In genomic region chr6:106547053-106547414, GRCh38 we compare ENCODE assay signal across 9 cellular contexts.
A peak's percentile ranks its signal among the peaks of the same experiment; 100 is the strongest.
DNase-seq lines count a peak whose midpoint lies in the region; ATAC-seq and TF ChIP-seq lines count a peak whose summit lies in the region.
"Had no signal": no experiment of that assay in that cellular context is flagged by ENCODE, and none has a peak within 500 bp of the region (broad histone marks: within the 10 kb centered on the region; RNA-seq: fewer than 3 reads in every experiment).

No MANE protein-coding gene starts in this region.

- POLR2A ChIA-PET in CD8-positive, alpha-beta T cell (lab: Charles Lee) = no interaction called here
- POLR2A ChIA-PET in activated naive CD8-positive, alpha-beta T cell treated with anti-CD3 and anti-CD28 coated beads, Interleukin-2, amount 10 ng/mL, durations not matched to agents 7 days and 5 days (lab: Charles Lee) = interaction anchor here (0.7 to 1.1 kb wide), 2 partner anchors 27 to 35 kb away, joined by 3 read pairs; no protein-coding TSS in a partner anchor

- no peaks in the 10 kb centered on the region for H3K4me1 ChIP-seq in CD8-positive, alpha-beta T cell (ENCODE audit: insufficient read depth, low read length)
- H3K4me1 ChIP-seq in Loucy (ENCODE audit: insufficient read depth, low read length, poor library complexity, severe bottlenecking) = peaks cover 21% of the 10 kb centered on the region

- no peak overlapping the region for H3K4me3 Mint-ChIP-seq in CD8-positive, alpha-beta T cell
- no peak overlapping the region for H3K4me3 Mint-ChIP-seq in activated naive CD8-positive, alpha-beta T cell treated with anti-CD3 and anti-CD28 coated beads, Interleukin-2, amount 10 ng/mL, durations not matched to agents 7 days and 5 days
- H3K4me3 Mint-ChIP-seq: T-helper 1 cell treated with Interleukin-12 subunit alpha and Interleukin-12 subunit beta and Interleukin-4 antibody, amounts not matched to agents 30 μg/mL and 1 μg/mL, for 36 hours had no signal

- peaks cover 28% of the 10 kb centered on the region for H3K36me3 ChIP-seq in CD8-positive, alpha-beta T cell (ENCODE audit: insufficient read depth, low read length)
- H3K36me3 ChIP-seq in Loucy (ENCODE audit: insufficient read depth, low read length) = peaks cover 14% of the 10 kb centered on the region; the same call in 1 of the 2 replicates

- H2AFZ ChIP-seq in Loucy (ENCODE audit: low read length) = no peak overlapping the region

- H3F3A ChIP-seq in Loucy (ENCODE audit: low read depth) = no peaks in the 10 kb centered on the region

- ATAC-seq in CD8-positive, alpha-beta T cell = no peak
- ATAC-seq in activated naive CD8-positive, alpha-beta T cell treated with anti-CD3 and anti-CD28 coated beads, Interleukin-2, amount 10 ng/mL, durations not matched to agents 7 days and 5 days (ENCODE audit: low read depth) = no peak
- ATAC-seq in GM19328 (IDR thresholded peaks at IDR 0.05; ENCODE audit: unreplicated experiment) (no peak), GM18502 (IDR thresholded peaks at IDR 0.05; ENCODE audit: poor library complexity, unreplicated experiment) (no peak), HG02970 (IDR thresholded peaks at IDR 0.05; ENCODE audit: low FRiP score, unreplicated experiment) (no peak)

- no peaks in the 10 kb centered on the region for H3K9me2 ChIP-seq in Loucy (replicated peaks; ENCODE audit: low read depth, low read length)

- no peak for DNase-seq in CD8-positive, alpha-beta T cell
- DNase-seq in activated naive CD8-positive, alpha-beta T cell treated with anti-CD3 and anti-CD28 coated beads, Interleukin-2, amount 10 ng/mL, durations not matched to agents 7 days and 5 days = no peak
- DNase-seq in lung microvascular endothelial cell (ENCODE audit: low read depth in 2 of 2) = peak; percentile 79 to 94
- no peak for DNase-seq in stimulated activated CD4-positive, alpha-beta T cell treated with anti-CD3 and anti-CD28 coated beads, Interleukin-12 subunit alpha, Interleukin-12 subunit beta, amount 100 ng/mL, for 4 hours

- H4K20me1 ChIP-seq in Loucy (ENCODE audit: insufficient read depth, low read length, poor library complexity, severe bottlenecking) = no peaks in the 10 kb centered on the region

- H3K27ac Mint-ChIP-seq in CD8-positive, alpha-beta T cell = peak overlapping the region; percentile 28
- peak overlapping the region; percentile 1 for H3K27ac Mint-ChIP-seq in activated naive CD8-positive, alpha-beta T cell treated with anti-CD3 and anti-CD28 coated beads, Interleukin-2, amount 10 ng/mL, durations not matched to agents 7 days and 5 days
- H3K27ac Mint-ChIP-seq: T-helper 1 cell treated with Interleukin-12 subunit alpha and Interleukin-12 subunit beta and Interleukin-4 antibody, amounts not matched to agents 30 μg/mL and 1 μg/mL, for 36 hours had no signal

- H3K4me2 ChIP-seq in Loucy (ENCODE audit: low read depth, low read length, poor library complexity, severe bottlenecking) = peak overlapping the region; percentile 33

- H3K9me3 ChIP-seq in CD8-positive, alpha-beta T cell (ENCODE audit: low read length) = no peaks in the 10 kb centered on the region
- no peaks in the 10 kb centered on the region for H3K9me3 ChIP-seq in Loucy (ENCODE audit: insufficient read depth, low read depth, low read length)

- H3K27me3 ChIP-seq in CD8-positive, alpha-beta T cell (ENCODE audit: insufficient read depth, low read length) = no peaks in the 10 kb centered on the region
- H3K27me3 ChIP-seq in Loucy (ENCODE audit: insufficient read depth, low read length, poor library complexity, severe bottlenecking) = no peaks in the 10 kb centered on the region

- H3K4me3 ChIP-seq in CD8-positive, alpha-beta T cell (ENCODE audit: low read depth, low read length) = no peak overlapping the region
- no peak overlapping the region for H3K4me3 ChIP-seq in Loucy (ENCODE audit: low read length, poor library complexity, severe bottlenecking)

- no peaks in the 10 kb centered on the region for H3K79me2 ChIP-seq in Loucy (ENCODE audit: insufficient read depth, low read length)

- no peak overlapping the region for H3K27ac ChIP-seq in CD8-positive, alpha-beta T cell (ENCODE audit: low read depth, low read length)

- no peak for TF ChIP-seq CTCF in CD8-positive, alpha-beta T cell (IDR thresholded peaks at IDR 0.05)
- no peak for TF ChIP-seq CTCF in Loucy (conservative IDR thresholded peaks at IDR 0.05; ENCODE audit: low read length)

- no peak overlapping the region for H3K9ac ChIP-seq in Loucy (ENCODE audit: low read depth, low read length, poor library complexity, severe bottlenecking)

- CTCF ChIA-PET in CD8-positive, alpha-beta T cell (lab: Charles Lee) = interaction anchor here (0.8 to 2.5 kb wide), 4 partner anchors 25 to 615 kb away, joined by 3 to 11 read pairs (median 5); no protein-coding TSS in a partner anchor

- peaks cover 25% of the 10 kb centered on the region for H3K4me1 Mint-ChIP-seq in CD8-positive, alpha-beta T cell (ENCODE audit: low read depth)
- H3K4me1 Mint-ChIP-seq in activated naive CD8-positive, alpha-beta T cell treated with anti-CD3 and anti-CD28 coated beads, Interleukin-2, amount 10 ng/mL, durations not matched to agents 7 days and 5 days = peaks cover 11% of the 10 kb centered on the region

- intact Hi-C loops in CD8-positive, alpha-beta T cell (cut with DNase I, micrococcal nuclease) = no loop called here

- no peaks in the 10 kb centered on the region for H3K27me3 Mint-ChIP-seq in CD8-positive, alpha-beta T cell (ENCODE audit: low read depth)
- no peaks in the 10 kb centered on the region for H3K27me3 Mint-ChIP-seq in activated naive CD8-positive, alpha-beta T cell treated with anti-CD3 and anti-CD28 coated beads, Interleukin-2, amount 10 ng/mL, durations not matched to agents 7 days and 5 days

- no peaks in the 10 kb centered on the region for H3K9me3 Mint-ChIP-seq in CD8-positive, alpha-beta T cell
- peaks cover 2% of the 10 kb centered on the region for H3K9me3 Mint-ChIP-seq in activated naive CD8-positive, alpha-beta T cell treated with anti-CD3 and anti-CD28 coated beads, Interleukin-2, amount 10 ng/mL, durations not matched to agents 7 days and 5 days

- H3K36me3 Mint-ChIP-seq in CD8-positive, alpha-beta T cell = peaks cover 84% of the 10 kb centered on the region
- H3K36me3 Mint-ChIP-seq in activated naive CD8-positive, alpha-beta T cell treated with anti-CD3 and anti-CD28 coated beads, Interleukin-2, amount 10 ng/mL, durations not matched to agents 7 days and 5 days = peaks cover 72% of the 10 kb centered on the region

Comparison
In these comparisons a context has a peak if more than half of its experiments do, and no peak if none do; other contexts are left out.
1. DNase-seq: peak in lung microvascular endothelial cell (2 of 2); none in CD8-positive, alpha-beta T cell (0 of 7), activated naive CD8-positive, alpha-beta T cell treated with anti-CD3 and anti-CD28 coated beads, Interleukin-2, amount 10 ng/mL, durations not matched to agents 7 days and 5 days (single experiment) and stimulated activated CD4-positive, alpha-beta T cell treated with anti-CD3 and anti-CD28 coated beads, Interleukin-12 subunit alpha, Interleukin-12 subunit beta, amount 100 ng/mL, for 4 hours (single experiment).